12 cellular contexts compared by ENCODE assay signal in the genomic region with DNA sequence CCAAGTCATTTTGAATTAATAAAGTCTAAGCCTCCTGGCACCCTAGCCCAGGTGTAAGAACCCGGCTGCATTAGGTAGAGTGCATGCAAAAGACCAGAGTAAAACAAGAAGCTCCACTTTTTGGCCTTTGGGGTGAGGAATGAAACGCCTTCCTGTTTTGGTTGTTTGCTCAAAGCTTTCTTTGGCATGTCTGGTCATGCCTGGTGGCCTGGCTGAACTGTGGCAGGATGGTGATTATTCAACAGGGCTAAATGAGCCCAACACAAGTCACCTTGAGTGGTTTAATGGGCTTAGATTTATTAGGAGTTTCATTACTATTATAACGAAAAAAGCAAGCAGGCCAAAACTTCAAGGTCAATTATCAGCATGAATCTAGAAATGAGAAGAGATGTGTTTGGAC.
DNase-seq lines count a peak whose midpoint lies in the region; TF ChIP-seq lines count a peak whose summit lies in the region.
"Had no signal": no experiment of that assay in that cellular context is flagged by ENCODE, and none has a peak within 500 bp of the region (broad histone marks: within the 10 kb centered on the region; RNA-seq: fewer than 3 reads in every experiment).

No MANE protein-coding gene starts in this region.

- H3K4me3 ChIP-seq in HEK293 (ENCODE audit: low read depth, low read length): no peak overlapping the region
- H3K4me3 ChIP-seq: gastroesophageal sphincter had no signal

- no peaks in the 10 kb centered on the region for H3K9me3 ChIP-seq in HEK293 (ENCODE audit: control insufficient read depth, insufficient read depth, low read depth, low read length)
- H3K9me3 ChIP-seq: gastroesophageal sphincter, neutrophil had no signal

- DNase-seq in COLO668 (lab: John Stamatoyannopoulos, UW; ENCODE audit: unreplicated experiment) (peak; percentile 21), SHP77 treated with DMSO at 0.1 percent for 48 hours (lab: John Stamatoyannopoulos, UW) (peak; percentile 37), iris pigment epithelial cell (ENCODE audit: low read depth) (peak; percentile 57), NCI-H446 treated with DMSO at 0.1 percent for 48 hours (lab: John Stamatoyannopoulos, UW) (no peak), NCI-H82 (lab: John Stamatoyannopoulos, UW) (no peak), OCI-M2 (lab: John Stamatoyannopoulos, UW; ENCODE audit: unreplicated experiment) (no peak), inferior parietal cortex (ENCODE audit: extremely low spot score) (no peak)
- DNase-seq: SW 1271 had no signal

- TF ChIP-seq CTCF in HEK293 (tag by site-specific recombination; IDR thresholded peaks at IDR 0.05): no peak

- peaks cover 5% of the 10 kb centered on the region; the same call in 1 of the 2 replicates for H3K4me1 ChIP-seq in HEK293 (ENCODE audit: control insufficient read depth, insufficient read depth, low read length)

- POLR2A ChIA-PET in HEK293 (lab: Yijun Ruan, JAX): no interaction called here

- CTCF ChIA-PET in HEK293 (lab: Yijun Ruan, JAX): interaction anchor here (1.0 to 1.8 kb wide), 3 partner anchors 9 to 363 kb away, joined by 3 to 13 read pairs (median 4); no protein-coding TSS in a partner anchor

- peaks cover 4 to 7% of the 10 kb centered on the region in 2 experiments; a peak in 2 of 3 replicates for H3K36me3 ChIP-seq in HEK293 (ENCODE audit: control insufficient read depth in 2 of 2, insufficient read depth in 1 of 2, low read length in 2 of 2)
- H3K36me3 ChIP-seq: neutrophil had no signal

- 0 out of 2 replicates have a peak overlapping the region, but pooled peaks have one; percentile 37 for H3K27ac ChIP-seq in HEK293 (ENCODE audit: extremely low read depth, low read depth, low read length)
- H3K27ac ChIP-seq: gastroesophageal sphincter, KMS-11, neutrophil had no signal

TF ChIP-seq in HEK293, 187 proteins besides CTCF, POLR2A, EP300 and RAD21:
- TF ChIP-seq ZNF214 (tag by site-specific recombination; IDR thresholded peaks at IDR 0.05; ENCODE audit: borderline replicate concordance) (no peak), ZNF837 (tag by site-specific recombination; IDR thresholded peaks at IDR 0.05) (no peak), ZBTB8A (tag by site-specific recombination; IDR thresholded peaks at IDR 0.05) (peak; percentile 47; the same call in 1 of the 2 replicates), ZBTB49 (tag by site-specific recombination; IDR thresholded peaks at IDR 0.05; ENCODE audit: low read depth) (peak; percentile 44; the same call in 1 of the 2 replicates), ZNF239 (tag by site-specific recombination; IDR thresholded peaks at IDR 0.05) (no peak), ZNF449 (tag by site-specific recombination; IDR thresholded peaks at IDR 0.05) (peak; percentile 55; the same call in 1 of the 2 replicates), ZNF830 (tag by site-specific recombination; IDR thresholded peaks at IDR 0.05; ENCODE audit: low read depth) (no peak), ZBTB6 (tag by site-specific recombination; IDR thresholded peaks at IDR 0.05) (no peak), SP3 (tag by site-specific recombination; IDR thresholded peaks at IDR 0.05) (no peak), SCRT2 (tag by site-specific recombination; IDR thresholded peaks at IDR 0.05) (peak; percentile 35; the same call in 1 of the 2 replicates)
- TF ChIP-seq, protein P1, sequence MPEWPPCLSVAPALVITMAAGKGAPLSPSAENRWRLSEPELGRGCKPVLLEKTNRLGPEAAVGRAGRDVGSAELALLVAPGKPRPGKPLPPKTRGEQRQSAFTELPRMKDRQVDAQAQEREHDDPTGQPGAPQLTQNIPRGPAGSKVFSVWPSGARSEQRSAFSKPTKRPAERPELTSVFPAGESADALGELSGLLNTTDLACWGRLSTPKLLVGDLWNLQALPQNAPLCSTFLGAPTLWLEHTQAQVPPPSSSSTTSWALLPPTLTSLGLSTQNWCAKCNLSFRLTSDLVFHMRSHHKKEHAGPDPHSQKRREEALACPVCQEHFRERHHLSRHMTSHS (tag by site-specific recombination; IDR thresholded peaks at IDR 0.05): no peak
- TF ChIP-seq, protein P2, sequence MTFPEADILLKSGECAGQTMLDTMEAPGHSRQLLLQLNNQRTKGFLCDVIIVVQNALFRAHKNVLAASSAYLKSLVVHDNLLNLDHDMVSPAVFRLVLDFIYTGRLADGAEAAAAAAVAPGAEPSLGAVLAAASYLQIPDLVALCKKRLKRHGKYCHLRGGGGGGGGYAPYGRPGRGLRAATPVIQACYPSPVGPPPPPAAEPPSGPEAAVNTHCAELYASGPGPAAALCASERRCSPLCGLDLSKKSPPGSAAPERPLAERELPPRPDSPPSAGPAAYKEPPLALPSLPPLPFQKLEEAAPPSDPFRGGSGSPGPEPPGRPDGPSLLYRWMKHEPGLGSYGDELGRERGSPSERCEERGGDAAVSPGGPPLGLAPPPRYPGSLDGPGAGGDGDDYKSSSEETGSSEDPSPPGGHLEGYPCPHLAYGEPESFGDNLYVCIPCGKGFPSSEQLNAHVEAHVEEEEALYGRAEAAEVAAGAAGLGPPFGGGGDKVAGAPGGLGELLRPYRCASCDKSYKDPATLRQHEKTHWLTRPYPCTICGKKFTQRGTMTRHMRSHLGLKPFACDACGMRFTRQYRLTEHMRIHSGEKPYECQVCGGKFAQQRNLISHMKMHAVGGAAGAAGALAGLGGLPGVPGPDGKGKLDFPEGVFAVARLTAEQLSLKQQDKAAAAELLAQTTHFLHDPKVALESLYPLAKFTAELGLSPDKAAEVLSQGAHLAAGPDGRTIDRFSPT (tag by site-specific recombination; IDR thresholded peaks at IDR 0.05): no peak

Comparison
In these comparisons a context has a peak if more than half of its experiments do, and no peak if none do; other contexts are left out.
1. DNase-seq: peak in COLO668 (single experiment), SHP77 treated with DMSO at 0.1 percent for 48 hours (single experiment) and iris pigment epithelial cell (single experiment); none in NCI-H446 treated with DMSO at 0.1 percent for 48 hours (single experiment), NCI-H82 (single experiment), OCI-M2 (single experiment) and inferior parietal cortex (single experiment).